ENCODE assay signal across 16 cellular contexts in the genomic region with DNA sequence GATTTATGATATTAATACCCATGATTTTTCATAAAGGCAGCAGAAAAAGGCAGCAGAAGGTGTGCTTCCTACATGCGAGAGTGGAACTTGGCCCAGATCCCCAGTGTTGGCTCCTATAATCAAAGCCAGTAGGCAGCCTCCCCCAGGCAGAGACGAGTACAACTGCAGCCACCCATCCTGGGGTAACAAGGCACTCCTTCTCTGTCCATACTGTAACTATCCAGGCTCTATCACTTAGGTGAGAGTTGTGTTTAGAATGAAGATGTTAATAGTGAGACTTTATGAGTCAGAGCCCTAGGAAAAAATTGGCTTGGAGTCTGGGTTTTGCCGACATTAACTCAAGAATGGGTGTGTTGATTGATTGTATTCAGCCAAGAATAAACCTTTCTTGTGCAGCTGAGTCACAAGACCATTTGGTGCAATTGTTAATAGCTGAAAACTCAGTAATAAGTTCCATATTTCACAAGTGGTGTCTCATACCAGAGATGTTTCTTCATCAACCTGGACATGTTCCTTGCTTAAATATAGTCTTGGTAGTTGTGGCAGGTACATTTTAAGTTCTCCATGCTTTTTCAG.
A peak's percentile ranks its signal among the peaks of the same experiment; 100 is the strongest.
DNase-seq lines count a peak whose midpoint lies in the region; ATAC-seq and TF ChIP-seq lines count a peak whose summit lies in the region.
"Had no signal": no experiment of that assay in that cellular context is flagged by ENCODE, and none has a peak within 500 bp of the region (broad histone marks: within the 10 kb centered on the region; RNA-seq: fewer than 3 reads in every experiment).

No MANE protein-coding gene starts in this region.

- no peaks in the 10 kb centered on the region for H3K4me1 Mint-ChIP-seq in stimulated activated memory B cell treated with anti-CD40 and anti-IgM and Interleukin-4, amounts not matched to agents 10 μg/mL and 1 μg/mL and 100 μg/mL, for 72 hours
- H3K4me1 Mint-ChIP-seq: activated CD4-positive, alpha-beta T cell treated with anti-CD3 and anti-CD28 coated beads for 36 hours; brain had no signal

- H3K4me3 ChIP-seq in RWPE2 (ENCODE audit: severe bottlenecking) = no peak overlapping the region
- no peak overlapping the region for H3K4me3 ChIP-seq in fibroblast of mammary gland (ENCODE audit: control insufficient read depth, low read depth, low read length)
- no peak overlapping the region for H3K4me3 ChIP-seq in tibial nerve
- no peak overlapping the region for H3K4me3 ChIP-seq in aorta (ENCODE audit: low read length in 2 of 2)
- H3K4me3 ChIP-seq: upper lobe of left lung had no signal

- H3K27me3 Mint-ChIP-seq in stimulated activated memory B cell treated with anti-CD40 and anti-IgM and Interleukin-4, amounts not matched to agents 10 μg/mL and 1 μg/mL and 100 μg/mL, for 72 hours = peaks cover 4% of the 10 kb centered on the region

- no peaks in the 10 kb centered on the region for H3K36me3 Mint-ChIP-seq in stimulated activated memory B cell treated with anti-CD40 and anti-IgM and Interleukin-4, amounts not matched to agents 10 μg/mL and 1 μg/mL and 100 μg/mL, for 72 hours
- H3K36me3 Mint-ChIP-seq: brain had no signal

- peak overlapping the region; percentile 13 for H3K27ac ChIP-seq in RWPE2 (ENCODE audit: poor library complexity, severe bottlenecking)
- H3K27ac ChIP-seq in tibial nerve = peak overlapping the region in 1 of 4 donors; percentile 7
- H3K27ac ChIP-seq in aorta (ENCODE audit: low read depth in 1 of 2, low read length in 2 of 2) = no peak overlapping the region
- H3K27ac ChIP-seq: 22Rv1, upper lobe of left lung had no signal

- H3K4me3 Mint-ChIP-seq in stimulated activated memory B cell treated with anti-CD40 and anti-IgM and Interleukin-4, amounts not matched to agents 10 μg/mL and 1 μg/mL and 100 μg/mL, for 72 hours = no peak overlapping the region
- H3K4me3 Mint-ChIP-seq: activated CD4-positive, alpha-beta T cell treated with anti-CD3 and anti-CD28 coated beads for 36 hours; activated T-cell treated with anti-CD3 and anti-CD28 coated beads, Interleukin-2, amount 50 U/mL, for 72 hours; brain; endodermal cell had no signal

- H3K27ac Mint-ChIP-seq in stimulated activated memory B cell treated with anti-CD40 and anti-IgM and Interleukin-4, amounts not matched to agents 10 μg/mL and 1 μg/mL and 100 μg/mL, for 72 hours = no peak overlapping the region
- H3K27ac Mint-ChIP-seq: activated CD4-positive, alpha-beta T cell treated with anti-CD3 and anti-CD28 coated beads for 36 hours; activated T-cell treated with anti-CD3 and anti-CD28 coated beads, Interleukin-2, amount 50 U/mL, for 72 hours; brain; endodermal cell had no signal

- peak in 1 of 2 donors; percentile 57 for TF ChIP-seq EP300 in tibial nerve (IDR thresholded peaks at IDR 0.05)

- H3K9me3 ChIP-seq in RWPE2 (ENCODE audit: severe bottlenecking) = no peaks in the 10 kb centered on the region
- H3K9me3 ChIP-seq in tibial nerve = no peaks in the 10 kb centered on the region
- H3K9me3 ChIP-seq in aorta (ENCODE audit: control insufficient read depth, low read length) = no peaks in the 10 kb centered on the region
- H3K9me3 ChIP-seq: upper lobe of left lung had no signal

- no peak for TF ChIP-seq POLR2A in tibial nerve (IDR thresholded peaks at IDR 0.05)

- H3K27me3 ChIP-seq in RWPE2 (ENCODE audit: insufficient read depth, poor library complexity, severe bottlenecking) (no peaks in the 10 kb centered on the region), tibial nerve (no peaks in the 10 kb centered on the region), aorta (ENCODE audit: control insufficient read depth in 1 of 2, insufficient read depth in 2 of 2, low read length in 1 of 2) (no peaks in the 10 kb centered on the region)
- H3K27me3 ChIP-seq: upper lobe of left lung had no signal

- H3K36me3 ChIP-seq in RWPE2 (ENCODE audit: low read depth) (no peaks in the 10 kb centered on the region), tibial nerve (no peaks in the 10 kb centered on the region), aorta (ENCODE audit: control insufficient read depth in 1 of 2, insufficient read depth in 2 of 2, low read length in 1 of 2) (no peaks in the 10 kb centered on the region)
- H3K36me3 ChIP-seq: upper lobe of left lung had no signal

- no peaks in the 10 kb centered on the region for H3K9me3 Mint-ChIP-seq in stimulated activated memory B cell treated with anti-CD40 and anti-IgM and Interleukin-4, amounts not matched to agents 10 μg/mL and 1 μg/mL and 100 μg/mL, for 72 hours
- H3K9me3 Mint-ChIP-seq: activated T-cell treated with anti-CD3 and anti-CD28 coated beads, Interleukin-2, amount 50 U/mL, for 72 hours; brain had no signal

- peak; percentile 77 for ATAC-seq in RWPE2 (ENCODE audit: low read depth)
- peak; percentile 34 for ATAC-seq in stimulated activated memory B cell treated with anti-CD40 and anti-IgM and Interleukin-4, amounts not matched to agents 10 μg/mL and 1 μg/mL and 100 μg/mL, for 72 hours
- no peak for ATAC-seq in aorta (ENCODE audit: low FRiP score)
- ATAC-seq: activated CD4-positive, alpha-beta T cell treated with anti-CD3 and anti-CD28 coated beads for 36 hours; activated T-cell treated with anti-CD3 and anti-CD28 coated beads, Interleukin-2, amount 50 U/mL, for 72 hours had no signal

- 46 to 47% methylated on average over 3 of the region's 3 CpGs for WGBS in tibial nerve, 2 donors
- 31 to 37% methylated on average over 3 of the region's 3 CpGs for WGBS in aorta, 2 donors

- DNase-seq in DMS 273 (lab: John Stamatoyannopoulos, UW; ENCODE audit: unreplicated experiment) (peak; percentile 5), DMS 273 treated with DMSO at 0.1 percent for 48 hours (lab: John Stamatoyannopoulos, UW) (no peak), RWPE2 (ENCODE audit: low spot score) (no peak), fibroblast of mammary gland (ENCODE audit: low read depth) (peak; percentile 96), tibial nerve (ENCODE audit: low spot score in 2 of 2) (no peak), aorta (no peak)
- DNase-seq in stimulated activated CD4-positive, alpha-beta T cell treated with anti-CD3 and anti-CD28 coated beads, Interleukin-2, amount 100 ng/mL, for 48 hours = no peak
- DNase-seq: activated CD4-positive, alpha-beta T cell treated with anti-CD3 and anti-CD28 coated beads for 36 hours; activated T-cell treated with anti-CD3 and anti-CD28 coated beads, Interleukin-2, amount 50 U/mL, for 72 hours; endodermal cell; NCI-H2171; nucleus accumbens; upper lobe of left lung had no signal

- peaks cover 7% of the 10 kb centered on the region for H3K4me1 ChIP-seq in RWPE2 (ENCODE audit: insufficient read depth, poor library complexity, severe bottlenecking)
- no peaks in the 10 kb centered on the region for H3K4me1 ChIP-seq in tibial nerve
- H3K4me1 ChIP-seq in aorta (ENCODE audit: control insufficient read depth in 1 of 2, insufficient read depth in 2 of 2, low read length in 2 of 2) = no peaks in the 10 kb centered on the region
- H3K4me1 ChIP-seq: upper lobe of left lung had no signal

- intact Hi-C loops in aorta (cut with DNase I) = no loop called here

- TF ChIP-seq CTCF in RWPE2 (IDR thresholded peaks at IDR 0.05; ENCODE audit: poor library complexity, severe bottlenecking) (no peak), fibroblast of mammary gland (conservative IDR thresholded peaks at IDR 0.05; ENCODE audit: control insufficient read depth, insufficient read depth, low read depth, low read length) (no peak), tibial nerve (IDR thresholded peaks at IDR 0.05) (no peak)

Comparison
In these comparisons a context has a peak if more than half of its experiments do, and no peak if none do; other contexts are left out.
1. DNase-seq: peak in DMS 273 (single experiment) and fibroblast of mammary gland (single experiment); none in DMS 273 treated with DMSO at 0.1 percent for 48 hours (single experiment), RWPE2 (single experiment), stimulated activated CD4-positive, alpha-beta T cell treated with anti-CD3 and anti-CD28 coated beads, Interleukin-2, amount 100 ng/mL, for 48 hours (0 of 2), tibial nerve (0 of 2) and aorta (0 of 2).